ENCODE assay signal across 21 cellular contexts in genomic region chr3:160475889-160476288, GRCh38.
"Had no signal": no experiment of that assay in that cellular context is flagged by ENCODE, and none has a peak within 500 bp of the region (broad histone marks: within the 10 kb centered on the region; RNA-seq: fewer than 3 reads in every experiment).

No MANE protein-coding gene starts in this region.

- H3K4me1 Mint-ChIP-seq: T-cell had no signal

- H3K4me3 Mint-ChIP-seq: T-cell had no signal

- H3K27ac ChIP-seq: HL-60, RWPE1 had no signal

- ATAC-seq: Panc1, PC-3, T-cell had no signal

- H3K27ac Mint-ChIP-seq: T-cell had no signal

- DNase-seq: KBM-7, MV-4-11, NCI-H1092, NCI-H1105 treated with DMSO at 0.1 percent for 48 hours, NCI-H1417 treated with DMSO at 0.1 percent for 48 hours, NCI-H146, NCI-H1694 treated with DMSO at 0.1 percent for 48 hours, NCI-H1930, NCI-H2081, NCI-H2107, NCI-H2227 treated with DMSO at 0.1 percent for 48 hours, NCI-H524, NCI-H526 treated with DMSO at 0.1 percent for 48 hours, NCI-H774, PC-3, SHP77, SW 1271, T-cell had no signal

- H3K36me3 Mint-ChIP-seq: T-cell had no signal
